In genomic region chr20:49563015-49563980, GRCh38 we compare ENCODE assay signal across 11 cellular contexts. TPM values are rescaled to one million over a fixed set of nuclear protein-coding genes. Genes with fewer than 3 reads are reported as not detected.
DNase-seq lines count a peak whose midpoint lies in the region; ATAC-seq, FAIRE-seq and TF ChIP-seq lines count a peak whose summit lies in the region.
"Had no signal": no experiment of that assay in that cellular context is flagged by ENCODE, and none has a peak within 500 bp of the region (broad histone marks: within the 10 kb centered on the region; RNA-seq: fewer than 3 reads in every experiment).

No MANE protein-coding gene starts in this region.

- no peaks in the 10 kb centered on the region for H3K36me3 ChIP-seq in K562 (ENCODE audit: control insufficient read depth, insufficient read depth, low read length)
- H3K36me3 ChIP-seq in suprapubic skin, result no peaks in the 10 kb centered on the region

- CTCF ChIA-PET in K562 (lab: Yijun Ruan, JAX; ENCODE audit: low intra/inter-chr PET ratio), result no interaction called here
- CTCF ChIA-PET in activated CD4-positive, alpha-beta memory T cell treated with anti-CD3 and anti-CD28 coated beads, Interleukin-2, amount 10 ng/mL, durations not matched to agents 7 days and 5 days (lab: Charles Lee), result no interaction called here

- no peaks in the 10 kb centered on the region; the same call in none of the 2 replicates for H4K20me1 ChIP-seq in K562 (replicated peaks; ENCODE audit: control insufficient read depth, insufficient read depth, low read length)

- H3K27ac ChIP-seq in K562 (ENCODE audit: extremely low read depth, low read depth, low read length) (no peak overlapping the region), suprapubic skin (peak overlapping the region; percentile 61)
- H3K27ac ChIP-seq: VCaP had no signal

- H3K4me2 ChIP-seq in K562 (ENCODE audit: insufficient read depth, low read length), result no peak overlapping the region

- POLR2A ChIA-PET in K562 (lab: Yijun Ruan, JAX), result interaction anchor here (1.0 kb wide), 1 partner anchor 31 kb away, joined by 4 read pairs; no protein-coding TSS in a partner anchor
- POLR2A ChIA-PET in activated CD4-positive, alpha-beta memory T cell treated with anti-CD3 and anti-CD28 coated beads, Interleukin-2, amount 10 ng/mL, durations not matched to agents 7 days and 5 days (lab: Charles Lee), result interaction anchor here (1.9 kb wide), 1 partner anchor 31 kb away, joined by 7 read pairs; no protein-coding TSS in a partner anchor

- in situ Hi-C loops in K562 (cut with MboI), result no loop called here

- WGBS in K562 (ENCODE audit: insufficient coverage, low coverage, missing lambda C conversion rate), result 9% methylated on average over 6 of the region's 6 CpGs
- 93% methylated on average over 6 of the region's 6 CpGs for WGBS in suprapubic skin

- no peak overlapping the region for H3K27ac Mint-ChIP-seq in activated CD4-positive, alpha-beta memory T cell treated with anti-CD3 and anti-CD28 coated beads, Interleukin-2, amount 10 ng/mL, durations not matched to agents 7 days and 5 days

- no TSS peak for BruUV-seq in K562 (replicated peaks; lab: Mats Ljungman, UMichigan)

- intact Hi-C loops in K562 (cut with micrococcal nuclease), result no loop called here

- peaks cover 0 to 12% of the 10 kb centered on the region in 2 experiments; a peak in 3 of 5 replicates for H3K4me1 ChIP-seq in K562 (replicated peaks in 1 of 2; ENCODE audit: control insufficient read depth in 2 of 2, insufficient read depth in 2 of 2, low read length in 2 of 2)
- H3K4me1 ChIP-seq in suprapubic skin, result peaks cover 19% of the 10 kb centered on the region

- peak; percentile 13 for FAIRE-seq in HTR-8/SVneo (lab: Jason Lieb, UNC)
- no peak for FAIRE-seq in K562 (lab: Jason Lieb, UNC)

- H3K4me3 ChIP-seq in K562, result no peak overlapping the region
- no peak overlapping the region for H3K4me3 ChIP-seq in suprapubic skin

- peaks cover 11% of the 10 kb centered on the region for H3K9me3 Mint-ChIP-seq in activated CD4-positive, alpha-beta memory T cell treated with anti-CD3 and anti-CD28 coated beads, Interleukin-2, amount 10 ng/mL, durations not matched to agents 7 days and 5 days
- H3K9me3 Mint-ChIP-seq: activated naive CD4-positive, alpha-beta T cell treated with anti-CD3 and anti-CD28 coated beads, Interleukin-2, amount 50 U/mL, for 72 hours had no signal

- TF ChIP-seq CTCF in K562 (IDR thresholded peaks at IDR 0.05 in 2 of 3, conservative IDR thresholded peaks at IDR 0.05 in 1 of 3; ENCODE audit: insufficient read depth in 2 of 3, low read depth in 1 of 3, low read length in 3 of 3) (no peak), suprapubic skin (IDR thresholded peaks at IDR 0.05) (no peak)

- TF ChIP-seq RAD21 in K562 (CRISPR knock-in tag; conservative IDR thresholded peaks at IDR 0.05 in 1 of 2, IDR thresholded peaks at IDR 0.05 in 1 of 2), result no peak

- H3K79me2 ChIP-seq in K562 (ENCODE audit: control insufficient read depth, insufficient read depth, low read length), result no peaks in the 10 kb centered on the region

- H3K9me1 ChIP-seq in K562 (ENCODE audit: control insufficient read depth, insufficient read depth, low read length), result no peaks in the 10 kb centered on the region

- DNase-seq in HTR-8/SVneo (ENCODE audit: insufficient read length, low spot score) (no peak), K562 (ENCODE audit: extremely low read depth in 1 of 4, low spot score in 3 of 4) (no peak), mesenteric fat pad (ENCODE audit: low spot score) (peak; percentile 73), suprapubic skin (ENCODE audit: low spot score in 2 of 2) (peak; percentile 37 to 40), ecto neural progenitor cell (ENCODE audit: low spot score) (no peak), D341Med (ENCODE audit: low spot score) (no peak)
- no peak for DNase-seq in activated CD4-positive, alpha-beta memory T cell treated with anti-CD3 and anti-CD28 coated beads, Interleukin-2, amount 10 ng/mL, durations not matched to agents 7 days and 5 days
- DNase-seq: stimulated activated CD4-positive, alpha-beta T cell treated with anti-CD3 and anti-CD28 coated beads, Interleukin-15, amount 100 ng/mL, for 24 hours had no signal

- H3K4me1 Mint-ChIP-seq in activated CD4-positive, alpha-beta memory T cell treated with anti-CD3 and anti-CD28 coated beads, Interleukin-2, amount 10 ng/mL, durations not matched to agents 7 days and 5 days, result peaks cover 14% of the 10 kb centered on the region

- no peak overlapping the region for H3K9ac ChIP-seq in K562 (ENCODE audit: insufficient read depth in 1 of 2, low read depth in 2 of 2, low read length in 2 of 2)

- peaks cover 42% of the 10 kb centered on the region for H3K27me3 Mint-ChIP-seq in activated CD4-positive, alpha-beta memory T cell treated with anti-CD3 and anti-CD28 coated beads, Interleukin-2, amount 10 ng/mL, durations not matched to agents 7 days and 5 days

- peaks cover 18 to 54% of the 10 kb centered on the region in 2 experiments; a peak in 3 of 5 replicates for H3K27me3 ChIP-seq in K562 (ENCODE audit: control insufficient read depth in 2 of 2, insufficient read depth in 2 of 2, low read length in 2 of 2)
- peaks cover 22% of the 10 kb centered on the region for H3K27me3 ChIP-seq in suprapubic skin

- no peak overlapping the region for H3K4me3 Mint-ChIP-seq in activated CD4-positive, alpha-beta memory T cell treated with anti-CD3 and anti-CD28 coated beads, Interleukin-2, amount 10 ng/mL, durations not matched to agents 7 days and 5 days

- TF ChIP-seq POLR2A in K562 (conservative IDR thresholded peaks at IDR 0.05) (no peak), suprapubic skin (IDR thresholded peaks at IDR 0.05) (no peak)

- TF ChIP-seq EP300 in K562 (IDR thresholded peaks at IDR 0.05; ENCODE audit: low read length), result no peak
- TF ChIP-seq EP300 in suprapubic skin (IDR thresholded peaks at IDR 0.05), result no peak

- H3K9me3 ChIP-seq in K562 (replicated peaks; ENCODE audit: control insufficient read depth, insufficient read depth, low read depth, low read length) (no peaks in the 10 kb centered on the region), suprapubic skin (no peaks in the 10 kb centered on the region)

- H3K36me3 Mint-ChIP-seq in activated CD4-positive, alpha-beta memory T cell treated with anti-CD3 and anti-CD28 coated beads, Interleukin-2, amount 10 ng/mL, durations not matched to agents 7 days and 5 days (ENCODE audit: low read depth), result peaks cover 8% of the 10 kb centered on the region

- no peak overlapping the region for H2AFZ ChIP-seq in K562 (ENCODE audit: low read depth, low read length)

- no peak for ATAC-seq in K562
- ATAC-seq: activated naive CD4-positive, alpha-beta T cell treated with anti-CD3 and anti-CD28 coated beads, Interleukin-2, amount 50 U/mL, for 72 hours had no signal

TF ChIP-seq in K562, 482 proteins besides CTCF, POLR2A, EP300 and RAD21:
- TF ChIP-seq, protein P1, sequence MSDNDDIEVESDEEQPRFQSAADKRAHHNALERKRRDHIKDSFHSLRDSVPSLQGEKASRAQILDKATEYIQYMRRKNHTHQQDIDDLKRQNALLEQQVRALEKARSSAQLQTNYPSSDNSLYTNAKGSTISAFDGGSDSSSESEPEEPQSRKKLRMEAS (CRISPR knock-in tag; IDR thresholded peaks at IDR 0.05), result 0 out of 2 replicates have a peak, but pooled peaks have one; percentile 5
- TF ChIP-seq, protein P2, sequence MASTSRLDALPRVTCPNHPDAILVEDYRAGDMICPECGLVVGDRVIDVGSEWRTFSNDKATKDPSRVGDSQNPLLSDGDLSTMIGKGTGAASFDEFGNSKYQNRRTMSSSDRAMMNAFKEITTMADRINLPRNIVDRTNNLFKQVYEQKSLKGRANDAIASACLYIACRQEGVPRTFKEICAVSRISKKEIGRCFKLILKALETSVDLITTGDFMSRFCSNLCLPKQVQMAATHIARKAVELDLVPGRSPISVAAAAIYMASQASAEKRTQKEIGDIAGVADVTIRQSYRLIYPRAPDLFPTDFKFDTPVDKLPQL (IDR thresholded peaks at IDR 0.05; ENCODE audit: extremely low read depth, insufficient read length), result no peak
- TF ChIP-seq KDM1A (IDR thresholded peaks at IDR 0.05) (0 out of 4 replicates have a peak, but pooled peaks have one; percentile 25 to 40), RBM25 (IDR thresholded peaks at IDR 0.05; ENCODE audit: low read depth, low read length, severe bottlenecking) (peak; percentile 52), ZFP36 (IDR thresholded peaks at IDR 0.05; ENCODE audit: low read depth, low read length, partially characterized antibody) (peak; percentile 60), BCOR (IDR thresholded peaks at IDR 0.05) (peak; percentile 79), SREBF1 (IDR thresholded peaks at IDR 0.05; ENCODE audit: borderline replicate concordance, low read depth, low read length) (no peak), SIX5 (IDR thresholded peaks at IDR 0.05; ENCODE audit: borderline replicate concordance in 1 of 2, insufficient read depth in 1 of 2, low read depth in 1 of 2, low read length in 2 of 2) (no peak)

RNA-seq across cellular contexts. Expression of gene PTGIS, which starts 4.6 kb away (rescaled TPM):
- not detected in 2 replicates for total RNA-seq in K562 (2011; cell fraction: chromatin; rRNA removed; ENCODE audit: low replicate concordance)
- not detected in 2 replicates for total RNA-seq in K562 (2011; cell fraction: nucleolus; rRNA removed)
- total RNA-seq in K562 (2011; cell fraction: nucleoplasm; rRNA removed), result not detected in 2 replicates
- total RNA-seq in K562 (2014; rRNA removed), result not detected in 2 replicates
- total RNA-seq in K562 (2014; rRNA removed; fragmentation: Illumina TruSeq; extraction: Trizol), result not detected in 2 replicates
- total RNA-seq in K562 (2015; rRNA removed; fragmentation: Illumina TruSeq; extraction: Trizol), result not detected in 2 replicates
- 0.16 TPM in 1 of 2 replicates, not detected in the other for total RNA-seq in K562 (2021)
- not detected in 2 replicates for polyA plus RNA-seq in K562 (2011; rRNA removed)
- 0.01 TPM in 1 of 2 replicates, not detected in the other for polyA plus RNA-seq in K562 (2011; cell fraction: cytosol; rRNA removed)
- not detected in 2 replicates for polyA plus RNA-seq in K562 (2011; cell fraction: nucleus; rRNA removed)
- not detected in 2 replicates for polyA plus RNA-seq in K562 (2012)
- polyA plus RNA-seq in K562 (2014; fragmentation: Illumina TruSeq; extraction: Trizol), result not detected in 2 replicates
- not detected for polyA plus RNA-seq in K562 (2014; fragmentation: Nextera tagmentation; extraction: Ambion mirVana)
- polyA plus RNA-seq in K562 (2014; rRNA removed), result not detected in 2 replicates
- polyA minus RNA-seq in K562 (2011; rRNA and poly(A)+ RNA removed), result not detected in 2 replicates
- polyA minus RNA-seq in K562 (2011; cell fraction: cytosol; rRNA and poly(A)+ RNA removed), result not detected in 2 replicates
- polyA minus RNA-seq in K562 (2011; cell fraction: nucleus; rRNA and poly(A)+ RNA removed), result not detected in 2 replicates
- total RNA-seq in mesenteric fat pad, result 124 TPM
- total RNA-seq in suprapubic skin, result 10 to 100 TPM in 1 of 4 donors, 1 to 10 TPM in 3; 4.3 to 14.4 (median 7.0) TPM
- total RNA-seq in activated CD4-positive, alpha-beta memory T cell treated with anti-CD3 and anti-CD28 coated beads, Interleukin-2, amount 10 ng/mL, durations not matched to agents 7 days and 5 days, result 1 to 10 TPM; 1.6 to 2.8 TPM
- total RNA-seq: epithelial cell of proximal tubule had no signal

Comparison
In these comparisons a context has a peak if more than half of its experiments do, and no peak if none do; other contexts are left out.
1. DNase-seq: peak in mesenteric fat pad (single experiment) and suprapubic skin (2 of 2); none in HTR-8/SVneo (single experiment), K562 (0 of 4), ecto neural progenitor cell (single experiment), D341Med (single experiment) and activated CD4-positive, alpha-beta memory T cell treated with anti-CD3 and anti-CD28 coated beads, Interleukin-2, amount 10 ng/mL, durations not matched to agents 7 days and 5 days (single experiment).